Comparison of ENCODE assay signal across 9 cellular contexts in the genomic region with DNA sequence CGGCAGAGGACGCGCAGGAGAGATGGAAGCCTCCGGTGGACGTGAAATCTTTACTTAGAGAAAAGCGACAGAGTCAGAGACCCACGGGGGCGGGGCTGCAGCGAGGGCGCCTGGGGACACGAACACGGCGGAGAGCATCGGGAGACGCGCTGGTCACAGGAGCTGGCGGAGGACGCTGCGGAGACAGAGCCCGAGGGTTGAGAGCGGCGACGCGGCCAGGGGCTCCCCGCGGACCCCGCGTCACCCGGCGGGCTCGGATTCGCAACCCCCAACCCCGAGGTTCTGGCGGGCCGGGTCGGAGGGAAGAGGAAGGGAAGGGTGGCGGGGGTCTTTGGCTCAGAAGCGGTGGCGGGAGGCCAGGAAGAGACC. TPM values are rescaled to one million over a fixed set of nuclear protein-coding genes. Genes with fewer than 3 reads are reported as not detected.
DNase-seq lines count a peak whose midpoint lies in the region; ATAC-seq, FAIRE-seq and TF ChIP-seq lines count a peak whose summit lies in the region.
"Had no signal": no experiment of that assay in that cellular context is flagged by ENCODE, and none has a peak within 500 bp of the region (broad histone marks: within the 10 kb centered on the region; RNA-seq: fewer than 3 reads in every experiment).

No MANE protein-coding gene starts in this region.

- CTCF ChIA-PET in CD8-positive, alpha-beta memory T cell (lab: Charles Lee), result interaction anchor here (0.8 to 2.0 kb wide), 2 partner anchors 7 to 36 kb away, joined by 3 to 5 read pairs; no protein-coding TSS in a partner anchor
- CTCF ChIA-PET in OCI-LY7 (lab: Charles Lee; ENCODE audit: unreplicated experiment) (no interaction called here), endothelial cell of umbilical vein (lab: Charles Lee) (interaction anchor here (1.7 kb wide), 1 partner anchor 11 kb away, joined by 13 read pairs; no protein-coding TSS in a partner anchor)

- H3K36me3 ChIP-seq in CD8-positive, alpha-beta memory T cell (ENCODE audit: insufficient read depth, low read length), result no peaks in the 10 kb centered on the region
- H3K36me3 ChIP-seq in OCI-LY7 (ENCODE audit: insufficient read depth, low read length) (no peaks in the 10 kb centered on the region), endothelial cell of umbilical vein (ENCODE audit: control insufficient read depth in 2 of 2, extremely low read depth in 1 of 2, insufficient read depth in 2 of 2, low read length in 2 of 2) (no peaks in the 10 kb centered on the region), ovary (no peaks in the 10 kb centered on the region)

- DNase-seq in CD8-positive, alpha-beta memory T cell, result peak in 1 of 5 donors; percentile 45
- DNase-seq in OCI-LY7 (ENCODE audit: low spot score) (no peak), endothelial cell of umbilical vein (ENCODE audit: low read depth, low spot score) (no peak), ovary (no peak), kidney tubule cell (ENCODE audit: low spot score) (no peak), endothelial cell (ENCODE audit: low spot score) (no peak)
- DNase-seq: NCI-H1048 had no signal

- no peak overlapping the region for H3K27ac ChIP-seq in CD8-positive, alpha-beta memory T cell (ENCODE audit: low read depth, low read length)
- no peak overlapping the region for H3K27ac ChIP-seq in OCI-LY7 (ENCODE audit: low read depth, low read length, poor library complexity, severe bottlenecking)
- no peak overlapping the region for H3K27ac ChIP-seq in endothelial cell of umbilical vein (ENCODE audit: insufficient read depth, low read depth, low read length)
- no peak overlapping the region for H3K27ac ChIP-seq in ovary

- TF ChIP-seq CTCF in OCI-LY7 (conservative IDR thresholded peaks at IDR 0.05; ENCODE audit: low read length) (no peak), endothelial cell of umbilical vein (IDR thresholded peaks at IDR 0.05; ENCODE audit: extremely low read depth in 1 of 2, insufficient read depth in 1 of 2, low read depth in 1 of 2, low read length in 2 of 2) (no peak), ovary (IDR thresholded peaks at IDR 0.05) (no peak), endothelial cell (IDR thresholded peaks at IDR 0.05; ENCODE audit: unreplicated experiment) (no peak)

- no peaks in the 10 kb centered on the region for H3K9me2 ChIP-seq in OCI-LY7 (ENCODE audit: insufficient read depth, low read length)

- H3K4me1 ChIP-seq in CD8-positive, alpha-beta memory T cell (ENCODE audit: insufficient read depth, low read length), result peaks cover 20% of the 10 kb centered on the region
- H3K4me1 ChIP-seq in OCI-LY7 (ENCODE audit: insufficient read depth, low read length, poor library complexity, severe bottlenecking), result peaks cover 9% of the 10 kb centered on the region
- peaks cover 2% of the 10 kb centered on the region for H3K4me1 ChIP-seq in endothelial cell of umbilical vein (ENCODE audit: control insufficient read depth, extremely low read depth, insufficient read depth, low read length)
- H3K4me1 ChIP-seq in ovary (ENCODE audit: insufficient read depth), result peaks cover 7% of the 10 kb centered on the region

- H3K9me3 ChIP-seq in CD8-positive, alpha-beta memory T cell (ENCODE audit: low read length), result no peaks in the 10 kb centered on the region
- H3K9me3 ChIP-seq in OCI-LY7 (ENCODE audit: low read length) (no peaks in the 10 kb centered on the region), endothelial cell of umbilical vein (replicated peaks; ENCODE audit: control insufficient read depth, insufficient read depth, low read length) (no peaks in the 10 kb centered on the region), ovary (no peaks in the 10 kb centered on the region)

- H3K27me3 ChIP-seq in CD8-positive, alpha-beta memory T cell (ENCODE audit: insufficient read depth, low read length, poor library complexity, severe bottlenecking), result peaks cover 39% of the 10 kb centered on the region
- H3K27me3 ChIP-seq in endothelial cell of umbilical vein (ENCODE audit: control insufficient read depth in 2 of 2, insufficient read depth in 2 of 2, low read length in 2 of 2) (peaks cover 29 to 40% of the 10 kb centered on the region in 2 experiments), ovary (peaks cover 26% of the 10 kb centered on the region)

- H3K4me1 Mint-ChIP-seq in CD8-positive, alpha-beta memory T cell, result peaks cover 5 to 21% (median 6%) of the 10 kb centered on the region in 3 donors
- no peaks in the 10 kb centered on the region for H3K4me1 Mint-ChIP-seq in endothelial cell (ENCODE audit: unreplicated experiment)

- ATAC-seq in HG03469 (IDR thresholded peaks at IDR 0.05; ENCODE audit: unreplicated experiment) (no peak), HG02981 (IDR thresholded peaks at IDR 0.05; ENCODE audit: unreplicated experiment) (no peak)

- H3K4me2 ChIP-seq in OCI-LY7 (ENCODE audit: low read length) (peak overlapping the region; percentile 55; the same call in 1 of the 2 replicates), endothelial cell of umbilical vein (ENCODE audit: insufficient read depth, low read length) (no peak overlapping the region)

- BruUV-seq in OCI-LY7 (replicated peaks; lab: Mats Ljungman, UMichigan) (no TSS peak), endothelial cell of umbilical vein (replicated peaks; lab: Mats Ljungman, UMichigan) (no TSS peak)

- H3K36me3 Mint-ChIP-seq in CD8-positive, alpha-beta memory T cell, result no peaks in the 10 kb centered on the region
- H3K36me3 Mint-ChIP-seq in endothelial cell (ENCODE audit: low read depth, unreplicated experiment), result no peaks in the 10 kb centered on the region

- intact Hi-C loops in OCI-LY7 (cut with micrococcal nuclease; ENCODE audit: unreplicated experiment) (loop anchor here (2.0 kb wide), 1 partner anchor 17 kb away; a partner anchor contains a TSS), endothelial cell of umbilical vein (cut with micrococcal nuclease) (loop anchor here (5.0 kb wide), 2 partner anchors 112 to 383 kb away; a partner anchor contains a TSS), ovary (cut with DNase I) (no loop called here)

- H2AFZ ChIP-seq in OCI-LY7 (ENCODE audit: low read length), result no peak overlapping the region
- H2AFZ ChIP-seq in endothelial cell of umbilical vein (ENCODE audit: low read depth, low read length), result no peak overlapping the region

- TF ChIP-seq EP300 in ovary (IDR thresholded peaks at IDR 0.05), result no peak

- no peak for FAIRE-seq in endothelial cell of umbilical vein (lab: Jason Lieb, UNC)

- H3K9ac ChIP-seq in endothelial cell of umbilical vein (replicated peaks; ENCODE audit: extremely low read depth, insufficient read depth, low read length), result no peak overlapping the region

- peak overlapping the region; percentile 4 for H3K4me3 ChIP-seq in CD8-positive, alpha-beta memory T cell (ENCODE audit: low read length)
- no peak overlapping the region for H3K4me3 ChIP-seq in OCI-LY7 (ENCODE audit: low read depth, low read length, poor library complexity, severe bottlenecking)
- peak overlapping the region in 1 of 3 experiments; percentile 15 for H3K4me3 ChIP-seq in endothelial cell of umbilical vein (replicated peaks in 1 of 3; ENCODE audit: insufficient read depth in 1 of 3, low read depth in 1 of 3, low read length in 3 of 3)
- peak overlapping the region; percentile 24 for H3K4me3 ChIP-seq in ovary

- 0 to 1% (median 0%) methylated on average over 36 to 39 of the region's 39 CpGs for WGBS in ovary, 3 donors

- POLR2A ChIA-PET in CD8-positive, alpha-beta memory T cell (lab: Charles Lee), result no interaction called here
- POLR2A ChIA-PET in OCI-LY7 (lab: Charles Lee) (no interaction called here), endothelial cell of umbilical vein (lab: Charles Lee) (no interaction called here)

- peak overlapping the region; percentile 37 to 85 (median 74) for H3K4me3 Mint-ChIP-seq in CD8-positive, alpha-beta memory T cell
- H3K4me3 Mint-ChIP-seq in endothelial cell (ENCODE audit: unreplicated experiment), result no peak overlapping the region

- dilution Hi-C loops in endothelial cell of umbilical vein (cut with MboI; ENCODE audit: extremely low pct_ligation_motif_present, low sequenced_read_pairs), result no loop called here

- H4K20me1 ChIP-seq in OCI-LY7 (ENCODE audit: insufficient read depth, low read length), result no peaks in the 10 kb centered on the region
- no peaks in the 10 kb centered on the region for H4K20me1 ChIP-seq in endothelial cell of umbilical vein (replicated peaks; ENCODE audit: control insufficient read depth, extremely low read depth, insufficient read depth, low read length)

- peak overlapping the region in 2 of 8 donors; percentile 18 to 47 for H3K27ac Mint-ChIP-seq in CD8-positive, alpha-beta memory T cell
- no peak overlapping the region for H3K27ac Mint-ChIP-seq in endothelial cell (ENCODE audit: unreplicated experiment)

- H3K79me2 ChIP-seq in OCI-LY7 (ENCODE audit: insufficient read depth, low read depth, low read length) (no peaks in the 10 kb centered on the region), endothelial cell of umbilical vein (ENCODE audit: control insufficient read depth, insufficient read depth, low read length) (no peaks in the 10 kb centered on the region)

- peaks cover 16 to 36% of the 10 kb centered on the region in 2 donors for H3K27me3 Mint-ChIP-seq in CD8-positive, alpha-beta memory T cell
- H3K27me3 Mint-ChIP-seq in endothelial cell (ENCODE audit: unreplicated experiment), result peaks cover 20% of the 10 kb centered on the region

- no peaks in the 10 kb centered on the region for H3K9me1 ChIP-seq in endothelial cell of umbilical vein (replicated peaks; ENCODE audit: control insufficient read depth, extremely low read depth, insufficient read depth, low read length)

- no peaks in the 10 kb centered on the region for H3K9me3 Mint-ChIP-seq in CD8-positive, alpha-beta memory T cell
- no peaks in the 10 kb centered on the region for H3K9me3 Mint-ChIP-seq in endothelial cell (ENCODE audit: unreplicated experiment)

- no peak for TF ChIP-seq POLR2A in endothelial cell of umbilical vein (IDR thresholded peaks at IDR 0.05; ENCODE audit: low read depth, low read length)
- TF ChIP-seq POLR2A in ovary (IDR thresholded peaks at IDR 0.05), result no peak

RNA-seq across cellular contexts. Expression of a gene that starts 11.3 kb away (rescaled TPM):
- total RNA-seq in CD8-positive, alpha-beta memory T cell, result 1 to 10 TPM in 1 of 2 experiments, under 1 TPM in 1; 0.92 to 1.3 TPM
- polyA plus RNA-seq in CD8-positive, alpha-beta memory T cell, result 0.83 TPM
- total RNA-seq in OCI-LY7 (2014; rRNA removed; shearing (Covaris generic)), result not detected in 2 replicates
- not detected in 2 replicates for total RNA-seq in OCI-LY7 (2022)
- not detected in 2 replicates for total RNA-seq in endothelial cell of umbilical vein
- polyA plus RNA-seq in endothelial cell of umbilical vein, result not detected in 2 replicates
- not detected in 2 replicates for polyA plus RNA-seq in endothelial cell of umbilical vein (2011; cell fraction: cytosol; rRNA removed)
- 0.08 TPM in 1 of 2 replicates, not detected in the other for polyA plus RNA-seq in endothelial cell of umbilical vein (2011; cell fraction: nucleus; rRNA removed)
- polyA plus RNA-seq in endothelial cell of umbilical vein (2012), result not detected in 2 replicates
- not detected in 2 replicates for polyA minus RNA-seq in endothelial cell of umbilical vein
- not detected for polyA minus RNA-seq in endothelial cell of umbilical vein (2011; cell fraction: cytosol; rRNA and poly(A)+ RNA removed)
- polyA minus RNA-seq in endothelial cell of umbilical vein (2011; cell fraction: nucleus; rRNA and poly(A)+ RNA removed), result not detected in 2 replicates
- under 1 TPM in 1 of 7 donors, not detected in 6; 0.69 TPM for total RNA-seq in ovary
- polyA plus RNA-seq in ovary, result not detected
- not detected for total RNA-seq in endothelial cell (ENCODE audit: unreplicated experiment)

RNA-seq across cellular contexts. Expression of a gene that starts 16.7 kb away (rescaled TPM):
- 10 to 100 TPM; 82.2 to 83.2 TPM for total RNA-seq in CD8-positive, alpha-beta memory T cell
- 90.8 TPM for polyA plus RNA-seq in CD8-positive, alpha-beta memory T cell
- 64.7 and 95.0 TPM in 2 replicates for total RNA-seq in OCI-LY7 (2014; rRNA removed; shearing (Covaris generic))
- 60.6 and 68.8 TPM in 2 replicates for total RNA-seq in OCI-LY7 (2022)
- 37.9 and 40.4 TPM in 2 replicates for total RNA-seq in endothelial cell of umbilical vein
- 25.6 and 36.3 TPM in 2 replicates for polyA plus RNA-seq in endothelial cell of umbilical vein
- polyA plus RNA-seq in endothelial cell of umbilical vein (2011; cell fraction: cytosol; rRNA removed), result 26.7 and 27.1 TPM in 2 replicates
- 32.4 and 34.5 TPM in 2 replicates for polyA plus RNA-seq in endothelial cell of umbilical vein (2011; cell fraction: nucleus; rRNA removed)
- 22.4 and 27.5 TPM in 2 replicates for polyA plus RNA-seq in endothelial cell of umbilical vein (2012)
- 14.1 and 17.0 TPM in 2 replicates for polyA minus RNA-seq in endothelial cell of umbilical vein
- 20.7 TPM for polyA minus RNA-seq in endothelial cell of umbilical vein (2011; cell fraction: cytosol; rRNA and poly(A)+ RNA removed)
- polyA minus RNA-seq in endothelial cell of umbilical vein (2011; cell fraction: nucleus; rRNA and poly(A)+ RNA removed), result 6.8 and 7.2 TPM in 2 replicates
- 10 to 100 TPM; 23.3 to 64.8 (median 46.8) TPM for total RNA-seq in ovary
- 10 to 100 TPM; 16.3 to 52.1 TPM for polyA plus RNA-seq in ovary
- total RNA-seq in endothelial cell (ENCODE audit: unreplicated experiment), result 18.6 TPM

RNA-seq across cellular contexts. Expression of a gene that starts 16.7 kb away (rescaled TPM):
- 10 to 100 TPM; 67.9 to 68.1 TPM for total RNA-seq in CD8-positive, alpha-beta memory T cell
- 39.9 TPM for polyA plus RNA-seq in CD8-positive, alpha-beta memory T cell
- 37.8 and 40.5 TPM in 2 replicates for total RNA-seq in OCI-LY7 (2014; rRNA removed; shearing (Covaris generic))
- total RNA-seq in OCI-LY7 (2022), result 53.0 and 56.1 TPM in 2 replicates
- 48.8 and 53.1 TPM in 2 replicates for total RNA-seq in endothelial cell of umbilical vein
- 37.1 and 45.6 TPM in 2 replicates for polyA plus RNA-seq in endothelial cell of umbilical vein
- 32.5 and 35.4 TPM in 2 replicates for polyA plus RNA-seq in endothelial cell of umbilical vein (2011; cell fraction: cytosol; rRNA removed)
- polyA plus RNA-seq in endothelial cell of umbilical vein (2011; cell fraction: nucleus; rRNA removed), result 60.6 and 64.5 TPM in 2 replicates
- polyA plus RNA-seq in endothelial cell of umbilical vein (2012), result 40.4 and 47.6 TPM in 2 replicates
- 37.1 and 47.7 TPM in 2 replicates for polyA minus RNA-seq in endothelial cell of umbilical vein
- 35.3 TPM for polyA minus RNA-seq in endothelial cell of umbilical vein (2011; cell fraction: cytosol; rRNA and poly(A)+ RNA removed)
- 31.0 and 41.8 TPM in 2 replicates for polyA minus RNA-seq in endothelial cell of umbilical vein (2011; cell fraction: nucleus; rRNA and poly(A)+ RNA removed)
- total RNA-seq in ovary, result 10 to 100 TPM; 31.2 to 70.5 (median 56.4) TPM
- polyA plus RNA-seq in ovary, result 10 to 100 TPM; 32.4 to 48.3 TPM
- total RNA-seq in endothelial cell (ENCODE audit: unreplicated experiment), result 50.7 TPM

RNA-seq across cellular contexts. Expression of a gene that starts 21.8 kb away (rescaled TPM):
- not detected for total RNA-seq in CD8-positive, alpha-beta memory T cell
- not detected for polyA plus RNA-seq in CD8-positive, alpha-beta memory T cell
- total RNA-seq in OCI-LY7 (2014; rRNA removed; shearing (Covaris generic)), result not detected in 2 replicates
- total RNA-seq in OCI-LY7 (2022) (not detected in 2 replicates), endothelial cell of umbilical vein (not detected in 2 replicates), ovary (1 to 10 TPM in 1 of 7 donors, not detected in 6; 2.0 TPM), endothelial cell (ENCODE audit: unreplicated experiment) (not detected)
- polyA plus RNA-seq in endothelial cell of umbilical vein (not detected in 2 replicates), ovary (not detected)
- polyA plus RNA-seq in endothelial cell of umbilical vein (2011; cell fraction: cytosol; rRNA removed), result not detected in 2 replicates
- not detected in 2 replicates for polyA plus RNA-seq in endothelial cell of umbilical vein (2011; cell fraction: nucleus; rRNA removed)
- polyA plus RNA-seq in endothelial cell of umbilical vein (2012), result not detected in 2 replicates
- polyA minus RNA-seq in endothelial cell of umbilical vein, result not detected in 2 replicates
- not detected for polyA minus RNA-seq in endothelial cell of umbilical vein (2011; cell fraction: cytosol; rRNA and poly(A)+ RNA removed)
- polyA minus RNA-seq in endothelial cell of umbilical vein (2011; cell fraction: nucleus; rRNA and poly(A)+ RNA removed), result not detected in 2 replicates

RNA-seq across cellular contexts. Expression of a gene that starts 32.4 kb away (rescaled TPM):
- 10 to 100 TPM; 34.6 to 39.8 TPM for total RNA-seq in CD8-positive, alpha-beta memory T cell
- polyA plus RNA-seq in CD8-positive, alpha-beta memory T cell, result 22.9 TPM
- total RNA-seq in OCI-LY7 (2014; rRNA removed; shearing (Covaris generic)), result 46.0 and 47.5 TPM in 2 replicates
- total RNA-seq in OCI-LY7 (2022), result 23.6 and 30.4 TPM in 2 replicates
- total RNA-seq in endothelial cell of umbilical vein, result 16.2 and 17.4 TPM in 2 replicates
- 33.9 and 39.0 TPM in 2 replicates for polyA plus RNA-seq in endothelial cell of umbilical vein
- polyA plus RNA-seq in endothelial cell of umbilical vein (2011; cell fraction: cytosol; rRNA removed), result 19.6 and 29.3 TPM in 2 replicates
- polyA plus RNA-seq in endothelial cell of umbilical vein (2011; cell fraction: nucleus; rRNA removed), result 9.1 and 13.1 TPM in 2 replicates
- polyA plus RNA-seq in endothelial cell of umbilical vein (2012), result 9.4 and 16.7 TPM in 2 replicates
- polyA minus RNA-seq in endothelial cell of umbilical vein, result 3.9 and 7.3 TPM in 2 replicates
- polyA minus RNA-seq in endothelial cell of umbilical vein (2011; cell fraction: cytosol; rRNA and poly(A)+ RNA removed), result 5.0 TPM
- polyA minus RNA-seq in endothelial cell of umbilical vein (2011; cell fraction: nucleus; rRNA and poly(A)+ RNA removed), result 5.2 and 12.6 TPM in 2 replicates
- total RNA-seq in ovary, result 10 to 100 TPM in 6 of 7 donors, 1 to 10 TPM in 1; 9.2 to 26.3 (median 17.1) TPM
- 10 to 100 TPM in 1 of 2 donors, 1 to 10 TPM in 1; 1.2 to 14.8 TPM for polyA plus RNA-seq in ovary
- 8.9 TPM for total RNA-seq in endothelial cell (ENCODE audit: unreplicated experiment)

Comparison
In these comparisons a context has a peak if more than half of its experiments do, and no peak if none do; other contexts are left out.
1. intact Hi-C loops: an anchor here in OCI-LY7 (2.0 kb wide) and endothelial cell of umbilical vein (5.0 kb wide); none called in ovary.